ENCODE assay signal across 8 cellular contexts in the genomic region with DNA sequence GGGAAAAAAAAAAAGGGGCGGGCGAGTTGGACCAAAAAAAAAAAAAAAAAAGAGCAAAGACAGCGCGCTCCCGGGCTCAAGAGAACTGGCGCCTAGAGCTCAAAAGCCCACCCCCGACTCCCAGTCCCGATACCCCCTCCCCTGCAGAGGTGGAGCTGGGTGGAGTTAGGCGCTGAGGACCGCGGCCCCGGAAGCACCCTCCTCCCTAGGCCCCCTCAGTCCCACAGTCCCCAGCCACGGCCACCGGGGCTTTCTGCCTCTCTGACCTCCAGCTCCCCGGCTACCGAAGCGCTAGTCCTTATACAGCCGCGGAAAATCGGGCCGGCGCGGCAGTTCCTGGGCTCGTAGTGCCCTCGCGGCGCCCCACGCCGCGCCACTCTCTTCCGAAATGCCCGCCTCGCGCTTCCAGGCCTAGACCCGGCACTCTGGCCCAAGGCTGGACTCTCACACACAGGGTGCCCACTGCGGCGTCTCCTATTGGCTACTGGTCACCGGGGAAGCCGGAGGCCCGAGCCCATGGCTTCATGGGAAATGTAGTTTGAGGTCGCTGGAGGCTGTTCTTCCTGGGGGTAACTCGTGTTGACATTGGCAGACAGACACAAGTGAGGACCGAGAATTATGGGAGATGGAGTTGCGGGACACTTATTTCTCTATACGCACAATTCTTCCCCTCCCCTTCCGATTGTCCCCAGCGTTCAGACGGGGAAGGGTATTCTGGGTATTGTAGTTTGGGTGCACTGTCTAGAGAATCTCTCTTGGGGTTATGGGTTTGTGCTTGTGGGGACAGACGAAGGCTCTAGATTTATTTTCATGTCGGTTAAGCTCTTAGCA. TPM values are rescaled to one million over a fixed set of nuclear protein-coding genes. Genes with fewer than 3 reads are reported as not detected.
DNase-seq lines count a peak whose midpoint lies in the region; ATAC-seq, FAIRE-seq and TF ChIP-seq lines count a peak whose summit lies in the region.

A gene with protein sequence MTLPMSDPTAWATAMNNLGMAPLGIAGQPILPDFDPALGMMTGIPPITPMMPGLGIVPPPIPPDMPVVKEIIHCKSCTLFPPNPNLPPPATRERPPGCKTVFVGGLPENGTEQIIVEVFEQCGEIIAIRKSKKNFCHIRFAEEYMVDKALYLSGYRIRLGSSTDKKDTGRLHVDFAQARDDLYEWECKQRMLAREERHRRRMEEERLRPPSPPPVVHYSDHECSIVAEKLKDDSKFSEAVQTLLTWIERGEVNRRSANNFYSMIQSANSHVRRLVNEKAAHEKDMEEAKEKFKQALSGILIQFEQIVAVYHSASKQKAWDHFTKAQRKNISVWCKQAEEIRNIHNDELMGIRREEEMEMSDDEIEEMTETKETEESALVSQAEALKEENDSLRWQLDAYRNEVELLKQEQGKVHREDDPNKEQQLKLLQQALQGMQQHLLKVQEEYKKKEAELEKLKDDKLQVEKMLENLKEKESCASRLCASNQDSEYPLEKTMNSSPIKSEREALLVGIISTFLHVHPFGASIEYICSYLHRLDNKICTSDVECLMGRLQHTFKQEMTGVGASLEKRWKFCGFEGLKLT (minus strand): TSS at position 427 of the 831 bp plus-strand sequence. CDS start 199,993 bp downstream, outside the sequence.

- peak; percentile 84 for FAIRE-seq in TTC549 (lab: Jason Lieb, UNC)

- H3K27ac Mint-ChIP-seq in brain, result peak within 1 kb of the TSS in 3 of 5 experiments; percentile 86 to 89 (median 87)

- H3K4me1 Mint-ChIP-seq in brain, result peaks cover 8% of the 10 kb centered on the region

- no peaks in the 10 kb centered on the region for H3K36me3 Mint-ChIP-seq in brain

- H3K36me3 ChIP-seq in iPS DF 6.9 (ENCODE audit: control insufficient read depth, insufficient read depth, low read length), result no peaks in the 10 kb centered on the region

- H3K27me3 Mint-ChIP-seq in brain, result peaks cover 5% of the 10 kb centered on the region

- TF ChIP-seq CTCF in 22Rv1 (IDR thresholded peaks at IDR 0.05) (no peak), brain (conservative IDR thresholded peaks at IDR 0.05) (no peak)

- peak; percentile 96 for ATAC-seq in GM18520 (IDR thresholded peaks at IDR 0.05; ENCODE audit: unreplicated experiment)
- peak; percentile 99 for ATAC-seq in HG03064 (IDR thresholded peaks at IDR 0.05; ENCODE audit: low read depth, unreplicated experiment)

- no peaks in the 10 kb centered on the region for H3K27me3 ChIP-seq in iPS DF 6.9 (ENCODE audit: control insufficient read depth, insufficient read depth, low read length)

- H3K4me1 ChIP-seq in iPS DF 6.9 (ENCODE audit: control insufficient read depth, insufficient read depth, low read length), result no peaks in the 10 kb centered on the region

- H3K9me3 ChIP-seq in iPS DF 6.9 (ENCODE audit: control insufficient read depth, insufficient read depth, low read length), result no peaks in the 10 kb centered on the region

- no peak within 1 kb of the TSS for H3K4me3 Mint-ChIP-seq in brain

- H3K9me3 Mint-ChIP-seq in brain, result no peaks in the 10 kb centered on the region

- peak; percentile 98 for DNase-seq in NCI-H2107 treated with DMSO at 0.1 percent for 48 hours (lab: John Stamatoyannopoulos, UW; ENCODE audit: unreplicated experiment)
- peak; percentile 81 for DNase-seq in iPS DF 6.9 (ENCODE audit: low read depth, low spot score)
- peak; percentile 91 for DNase-seq in skeletal muscle cell (ENCODE audit: low read depth)

- WGBS in iPS DF 6.9 (ENCODE audit: insufficient coverage, insufficient read length), result no CpG with 5 or more reads among the region's 50 CpGs

- H3K4me3 ChIP-seq in iPS DF 6.9 (ENCODE audit: low read length) (peak within 1 kb of the TSS; percentile 96; the same call in 1 of the 2 replicates), skeletal muscle cell (ENCODE audit: low read depth, low read length) (peak within 1 kb of the TSS; percentile 63)

- H3K27ac ChIP-seq in 22Rv1 (peak within 1 kb of the TSS; percentile 62), iPS DF 6.9 (ENCODE audit: low read length) (no peak within 1 kb of the TSS)

RNA-seq across cellular contexts. Expression of the gene that starts here (rescaled TPM):
- 11.2 TPM for polyA plus RNA-seq in brain (ENCODE audit: insufficient read depth, low read depth, low replicate concordance)
